ENCODE assay signal across 17 cellular contexts in genomic region chr2:111108745-111109271, GRCh38. TPM values are rescaled to one million over a fixed set of nuclear protein-coding genes. Genes with fewer than 3 reads are reported as not detected.
DNase-seq lines count a peak whose midpoint lies in the region; ATAC-seq, FAIRE-seq and TF ChIP-seq lines count a peak whose summit lies in the region.
"Had no signal": no experiment of that assay in that cellular context is flagged by ENCODE, and none has a peak within 500 bp of the region (broad histone marks: within the 10 kb centered on the region; RNA-seq: fewer than 3 reads in every experiment).

No MANE protein-coding gene starts in this region.

- dilution Hi-C loops in IMR-90 (cut with HindIII; ENCODE audit: low sequenced_read_pairs, unreplicated experiment) = no loop called here

- 0 out of 2 replicates have a peak, but pooled peaks cover 3% of the 10 kb centered on the region for H3K9me1 ChIP-seq in IMR-90 (ENCODE audit: insufficient read depth, low read length)

- FAIRE-seq in A549 (lab: Jason Lieb, UNC) = no peak
- FAIRE-seq: A204.1, GM12892, H1 had no signal

- H3K27ac ChIP-seq in A549 (no peak overlapping the region), IMR-90 (ENCODE audit: insufficient read depth, low read length) (no peak overlapping the region), RWPE2 (ENCODE audit: poor library complexity, severe bottlenecking) (no peak overlapping the region)
- H3K27ac ChIP-seq: HL-60 had no signal

- no peaks in the 10 kb centered on the region for H3K9me3 ChIP-seq in A549
- H3K9me3 ChIP-seq in IMR-90 (ENCODE audit: control insufficient read depth, insufficient read depth, low read length) = no peaks in the 10 kb centered on the region
- no peaks in the 10 kb centered on the region for H3K9me3 ChIP-seq in RWPE2 (ENCODE audit: severe bottlenecking)
- H3K9me3 ChIP-seq: Caco-2, HAP-1 had no signal

- no peak overlapping the region for H3K18ac ChIP-seq in IMR-90 (ENCODE audit: low read depth, low read length)

- no peak overlapping the region for H2AFZ ChIP-seq in IMR-90 (replicated peaks; ENCODE audit: low read length, poor library complexity)

- CTCF ChIA-PET in A549 (lab: Yijun Ruan, JAX) = interaction anchor here (0.6 to 1.0 kb wide), 2 partner anchors 18 to 593 kb away, joined by 3 read pairs; no protein-coding TSS in a partner anchor
- CTCF ChIA-PET in IMR-90 (lab: Yijun Ruan, JAX) = no interaction called here

- no peak overlapping the region for H3K4ac ChIP-seq in IMR-90 (ENCODE audit: low read depth, low read length)

- in situ Hi-C loops in IMR-90 (cut with MboI; ENCODE audit: low sequenced_read_pairs) = no loop called here

- H2BK20ac ChIP-seq in IMR-90 (ENCODE audit: low read depth, low read length) = no peak overlapping the region

- H4K8ac ChIP-seq in IMR-90 (ENCODE audit: low read depth in 2 of 2, low read length in 2 of 2) = no peak overlapping the region

- H4K91ac ChIP-seq in IMR-90 (ENCODE audit: insufficient read depth, low read depth, low read length) = no peak overlapping the region

- H3K4me2 ChIP-seq in A549 (no peak overlapping the region), IMR-90 (ENCODE audit: low read depth, low read length) (no peak overlapping the region)

- POLR2A ChIA-PET in A549 (lab: Yijun Ruan, JAX) = no interaction called here
- POLR2A ChIA-PET in IMR-90 (lab: Charles Lee; ENCODE audit: unreplicated experiment) = no interaction called here

- H3K4me1 ChIP-seq in A549 = no peaks in the 10 kb centered on the region
- H3K4me1 ChIP-seq in IMR-90 (ENCODE audit: control insufficient read depth, insufficient read depth, low read length) = no peaks in the 10 kb centered on the region
- peaks cover 7% of the 10 kb centered on the region for H3K4me1 ChIP-seq in RWPE2 (ENCODE audit: insufficient read depth, poor library complexity, severe bottlenecking)
- H3K4me1 ChIP-seq: Caco-2, HAP-1 had no signal

- no peak overlapping the region for H4K5ac ChIP-seq in IMR-90 (ENCODE audit: low read depth, low read length)

- no peak overlapping the region for H3K9ac ChIP-seq in IMR-90 (ENCODE audit: low read depth, low read length)

- no peak overlapping the region for H2AK9ac ChIP-seq in IMR-90 (replicated peaks; ENCODE audit: low read depth, low read length, poor library complexity)

- no peak for TF ChIP-seq EP300 in A549 (IDR thresholded peaks at IDR 0.05)

- no peaks in the 10 kb centered on the region for H3K36me3 ChIP-seq in IMR-90 (ENCODE audit: control insufficient read depth, insufficient read depth, low read length)
- H3K36me3 ChIP-seq in RWPE2 (ENCODE audit: low read depth) = no peaks in the 10 kb centered on the region
- H3K36me3 ChIP-seq: HAP-1 had no signal

- H3K27me3 ChIP-seq in IMR-90 (ENCODE audit: control insufficient read depth, insufficient read depth, low read length) (peaks cover 37% of the 10 kb centered on the region), RWPE2 (ENCODE audit: insufficient read depth, poor library complexity, severe bottlenecking) (peaks cover 4% of the 10 kb centered on the region)

- no peaks in the 10 kb centered on the region for H4K20me1 ChIP-seq in IMR-90 (ENCODE audit: insufficient read depth, low read length)

- H3K23ac ChIP-seq in IMR-90 (ENCODE audit: low read depth, low read length) = no peak overlapping the region

- ATAC-seq in A549 (no peak), IMR-90 (ENCODE audit: low read depth) (peak; percentile 14; the same call in 1 of the 2 replicates), RWPE2 (ENCODE audit: low read depth) (peak; percentile 91)
- ATAC-seq: CD8-positive, alpha-beta T cell had no signal

- H3K79me1 ChIP-seq in IMR-90 (ENCODE audit: low read depth in 1 of 2, low read length in 2 of 2) = no peaks in the 10 kb centered on the region

- DNase-seq in A549 (ENCODE audit: low read depth in 1 of 2, low spot score in 1 of 2) (no peak), IMR-90 (no peak), RWPE2 (ENCODE audit: low spot score) (no peak), iris pigment epithelial cell (ENCODE audit: low read depth) (peak; percentile 3), NCI-H2029 treated with DMSO at 0.1 percent for 48 hours (lab: John Stamatoyannopoulos, UW) (no peak), KG1 (lab: John Stamatoyannopoulos, UW) (no peak), HK-2 (ENCODE audit: unreplicated experiment) (no peak)
- DNase-seq: Caco-2; CD8-positive, alpha-beta T cell; DND-41; GDM1; HFFc6 had no signal

- TF ChIP-seq POLR2A in A549 (IDR thresholded peaks at IDR 0.05; ENCODE audit: low read length) (no peak), IMR-90 (IDR thresholded peaks at IDR 0.05; ENCODE audit: low read depth, low read length) (no peak)

- H2BK5ac ChIP-seq in IMR-90 (ENCODE audit: low read depth, low read length, poor library complexity, severe bottlenecking) = no peak overlapping the region

- no peak overlapping the region for H2AK5ac ChIP-seq in IMR-90 (ENCODE audit: low read depth, low read length)

- TF ChIP-seq CTCF in A549 (IDR thresholded peaks at IDR 0.05) = no peak
- TF ChIP-seq CTCF in IMR-90 (conservative IDR thresholded peaks at IDR 0.05; ENCODE audit: low read depth, low read length) = no peak
- no peak for TF ChIP-seq CTCF in RWPE2 (IDR thresholded peaks at IDR 0.05; ENCODE audit: poor library complexity, severe bottlenecking)

- intact Hi-C loops in IMR-90 (cut with micrococcal nuclease) = no loop called here

- TF ChIP-seq RAD21 in A549 (conservative IDR thresholded peaks at IDR 0.05 in 1 of 2, IDR thresholded peaks at IDR 0.05 in 1 of 2) (no peak), IMR-90 (IDR thresholded peaks at IDR 0.05; ENCODE audit: low read length) (no peak)

- H2BK120ac ChIP-seq in IMR-90 (ENCODE audit: low read depth, low read length) = no peak overlapping the region

- no peak overlapping the region for H2BK15ac ChIP-seq in IMR-90 (ENCODE audit: low read depth, low read length)

- no peak overlapping the region for H3K56ac ChIP-seq in IMR-90 (ENCODE audit: extremely low read depth, insufficient read depth, low read length)

- H3K14ac ChIP-seq in IMR-90 (replicated peaks; ENCODE audit: low read depth, low read length) = no peak overlapping the region

- H3K4me3 ChIP-seq in A549 (no peak overlapping the region), IMR-90 (ENCODE audit: insufficient read depth, low read depth, low read length) (no peak overlapping the region), RWPE2 (ENCODE audit: severe bottlenecking) (no peak overlapping the region)
- H3K4me3 ChIP-seq: HAP-1 had no signal

- no TSS peak for BruUV-seq in IMR-90 (replicated peaks; lab: Mats Ljungman, UMichigan)

- 65% methylated on average over 2 of the region's 2 CpGs for WGBS in A549 (ENCODE audit: missing lambda C conversion rate)
- no CpG with 5 or more reads among the region's 2 CpGs for WGBS in IMR-90 (ENCODE audit: extremely low coverage in 2 of 2, insufficient read length in 1 of 2), 2 experiments

TF ChIP-seq in A549, 52 proteins besides CTCF, POLR2A, EP300 and RAD21:
- TF ChIP-seq MAFK (IDR thresholded peaks at IDR 0.05; ENCODE audit: partially characterized antibody) (peak; percentile 10), ELK1 (IDR thresholded peaks at IDR 0.05; ENCODE audit: low read depth, low read length) (no peak), HES2 (IDR thresholded peaks at IDR 0.05) (no peak)

TF ChIP-seq in IMR-90, 13 proteins besides CTCF, POLR2A, EP300 and RAD21:
- TF ChIP-seq CHD1 (IDR thresholded peaks at IDR 0.05; ENCODE audit: low read depth, low read length) = no peak
- TF ChIP-seq MAFK (IDR thresholded peaks at IDR 0.05; ENCODE audit: low read depth, low read length) = peak; percentile 16; the same call in 1 of the 2 replicates

RNA-seq across cellular contexts. Expression of gene BCL2L11, which starts 11.9 kb away (rescaled TPM):
- polyA plus RNA-seq in A549 (2011; rRNA removed) = 7.4 and 14.5 TPM in 2 replicates
- 3.7 and 5.8 TPM in 2 replicates for polyA plus RNA-seq in A549 (2012; cell fraction: cytosol; rRNA removed)
- 4.8 and 5.9 TPM in 2 replicates for polyA plus RNA-seq in A549 (2012; cell fraction: nucleus; rRNA removed)
- polyA plus RNA-seq in A549 (2017; fragmentation: RNase III; extraction: RNeasy Plus Mini Kit Qiagen cat#74134 plus additional on column Dnase treatment) = 9.6 to 17.4 TPM (median 14.5 TPM) in 3 replicates
- 15.2 and 16.4 TPM in 2 replicates for polyA minus RNA-seq in A549 (2011; rRNA and poly(A)+ RNA removed)
- total RNA-seq in IMR-90 (2012; rRNA removed) = 1.1 and 1.4 TPM in 2 replicates
- 1.7 TPM in 2 replicates for polyA plus RNA-seq in IMR-90 (2012; rRNA removed)
- 0.78 and 1.4 TPM in 2 replicates for polyA plus RNA-seq in IMR-90 (2012; cell fraction: cytosol; rRNA removed)
- 2.6 and 5.7 TPM in 2 replicates for polyA plus RNA-seq in IMR-90 (2012; cell fraction: nucleus; rRNA removed; ENCODE audit: low replicate concordance)

Comparison
In these comparisons a context has a peak if more than half of its experiments do, and no peak if none do; other contexts are left out.
1. ATAC-seq: peak in IMR-90 (single experiment) and RWPE2 (single experiment); none in A549 (0 of 2).